8 cellular contexts compared by ENCODE assay signal in genomic region chr7:107563072-107563760, GRCh38. TPM values are rescaled to one million over a fixed set of nuclear protein-coding genes. Genes with fewer than 3 reads are reported as not detected.
DNase-seq lines count a peak whose midpoint lies in the region; ATAC-seq and TF ChIP-seq lines count a peak whose summit lies in the region.

No MANE protein-coding gene starts in this region.

- no peaks in the 10 kb centered on the region for H3K27me3 ChIP-seq in suprapubic skin

- ATAC-seq in GM18517 (IDR thresholded peaks at IDR 0.05; ENCODE audit: unreplicated experiment), result peak; percentile 58
- peak; percentile 42 for ATAC-seq in HG02973 (IDR thresholded peaks at IDR 0.05; ENCODE audit: unreplicated experiment)
- ATAC-seq in left lobe of liver, result peak; percentile 84

- peak overlapping the region; percentile 100 for H3K4me3 ChIP-seq in suprapubic skin

- DNase-seq in NCI-H510A (lab: John Stamatoyannopoulos, UW), result peak; percentile 26
- peak in 11 of 61 donors; percentile 47 to 74 (median 58) for DNase-seq in caudate nucleus (lab: John Stamatoyannopoulos, UW)
- DNase-seq in left lobe of liver (ENCODE audit: low spot score), result no peak
- DNase-seq in suprapubic skin (ENCODE audit: low spot score in 2 of 2), result peak in 1 of 2 donors; percentile 84
- no peak for DNase-seq in globus pallidus (ENCODE audit: low spot score)

- H3K9me3 ChIP-seq in suprapubic skin, result no peaks in the 10 kb centered on the region

- WGBS in suprapubic skin, result 4% methylated on average over 21 of the region's 21 CpGs

- H3K36me3 ChIP-seq in suprapubic skin, result no peaks in the 10 kb centered on the region

- peak overlapping the region; percentile 87 for H3K27ac ChIP-seq in 22Rv1
- peak overlapping the region; percentile 92 for H3K27ac ChIP-seq in caudate nucleus (ENCODE audit: low read depth, low read length)
- peak overlapping the region; percentile 99 for H3K27ac ChIP-seq in suprapubic skin

- no peak for TF ChIP-seq CTCF in 22Rv1 (IDR thresholded peaks at IDR 0.05)
- TF ChIP-seq CTCF in suprapubic skin (IDR thresholded peaks at IDR 0.05), result no peak

- TF ChIP-seq POLR2A in suprapubic skin (IDR thresholded peaks at IDR 0.05), result no peak

- H3K4me1 ChIP-seq in suprapubic skin, result peaks cover 50% of the 10 kb centered on the region

- no peak for TF ChIP-seq EP300 in suprapubic skin (IDR thresholded peaks at IDR 0.05)

RNA-seq across cellular contexts. Expression of gene COG5, which starts 0.5 kb away (rescaled TPM):
- total RNA-seq in left lobe of liver (12.9 TPM), suprapubic skin (10 to 100 TPM; 31.1 to 60.1 (median 53.7) TPM)

RNA-seq across cellular contexts. Expression of gene DUS4L, which starts 0.6 kb away (rescaled TPM):
- total RNA-seq in left lobe of liver (3.1 TPM), suprapubic skin (10 to 100 TPM in 1 of 4 donors, 1 to 10 TPM in 3; 6.0 to 11.0 (median 7.8) TPM)

RNA-seq across cellular contexts. Expression of gene BCAP29, which starts 16.8 kb away (rescaled TPM):
- total RNA-seq in left lobe of liver (25.1 TPM), suprapubic skin (100 to 1,000 TPM in 1 of 4 donors, 10 to 100 TPM in 3; 36.9 to 107 (median 64.3) TPM)
